ENCODE assay signal across 3 cellular contexts in genomic region chr16:18294396-18294795, GRCh38. TPM values are rescaled to one million over a fixed set of nuclear protein-coding genes. Genes with fewer than 3 reads are reported as not detected.
"Had no signal": no experiment of that assay in that cellular context is flagged by ENCODE, and none has a peak within 500 bp of the region (broad histone marks: within the 10 kb centered on the region; RNA-seq: fewer than 3 reads in every experiment).

No MANE protein-coding gene starts in this region.

RNA-seq across cellular contexts. Expression of gene NPIPA8, which starts 42.1 kb away (rescaled TPM):
- total RNA-seq: GM23338, HT-29 had no signal
- polyA plus RNA-seq: GM23338, IgD-negative memory B cell had no signal
